Comparison of ENCODE assay signal across 11 cellular contexts in genomic region chr13:28531956-28532225, GRCh38. TPM values are rescaled to one million over a fixed set of nuclear protein-coding genes. Genes with fewer than 3 reads are reported as not detected.
DNase-seq lines count a peak whose midpoint lies in the region; ATAC-seq, FAIRE-seq and TF ChIP-seq lines count a peak whose summit lies in the region.
"Had no signal": no experiment of that assay in that cellular context is flagged by ENCODE, and none has a peak within 500 bp of the region (broad histone marks: within the 10 kb centered on the region; RNA-seq: fewer than 3 reads in every experiment).

No MANE protein-coding gene starts in this region.

- no peaks in the 10 kb centered on the region for H3K9me2 ChIP-seq in neural cell (ENCODE audit: insufficient read depth, low read length)

- H3K4me2 ChIP-seq in HepG2 (ENCODE audit: low read depth, low read length) = peak overlapping the region; percentile 23; the same call in 1 of the 2 replicates
- H3K4me2 ChIP-seq in neural cell (ENCODE audit: low read length) = no peak overlapping the region

- no TSS peak for BruUV-seq in HepG2 (replicated peaks; lab: Mats Ljungman, UMichigan)

- H3K27ac ChIP-seq in HepG2 (ENCODE audit: extremely low read length, insufficient read depth, low read length) = no peak overlapping the region
- H3K27ac ChIP-seq in right lobe of liver = peak overlapping the region in 1 of 3 donors; percentile 56
- peak overlapping the region; percentile 31 to 73 (median 50) for H3K27ac ChIP-seq in esophagus muscularis mucosa (replicated peaks in 1 of 4)
- no peak overlapping the region for H3K27ac ChIP-seq in neural cell (ENCODE audit: low read length)
- H3K27ac ChIP-seq: C4-2B had no signal

- no peaks in the 10 kb centered on the region for H3K27me3 Mint-ChIP-seq in osteocyte (ENCODE audit: unreplicated experiment)

- H3K79me2 ChIP-seq in HepG2 (ENCODE audit: insufficient read depth, low read length) = no peaks in the 10 kb centered on the region
- no peaks in the 10 kb centered on the region for H3K79me2 ChIP-seq in neural cell (replicated peaks; ENCODE audit: insufficient read depth, low read length)

- no peak overlapping the region for H3K9ac ChIP-seq in HepG2 (ENCODE audit: insufficient read depth, low read depth, low read length)
- no peak overlapping the region for H3K9ac ChIP-seq in neural cell (ENCODE audit: low read length)

- no peak overlapping the region for H3K27ac Mint-ChIP-seq in osteocyte (ENCODE audit: unreplicated experiment)

- TF ChIP-seq RAD21 in HepG2 (CRISPR knock-in tag; IDR thresholded peaks at IDR 0.05) (no peak), neural cell (conservative IDR thresholded peaks at IDR 0.05) (no peak)

- FAIRE-seq in HepG2 (lab: Jason Lieb, UNC) = no peak

- TF ChIP-seq EP300 in HepG2 (IDR thresholded peaks at IDR 0.05; ENCODE audit: low read depth in 2 of 2, low read length in 2 of 2) (no peak), HepG2 (CRISPR knock-in tag; IDR thresholded peaks at IDR 0.05; ENCODE audit: borderline replicate concordance) (no peak), esophagus muscularis mucosa (IDR thresholded peaks at IDR 0.05) (no peak), neural cell (conservative IDR thresholded peaks at IDR 0.05; ENCODE audit: poor library complexity, severe bottlenecking) (no peak)

- H3K4me3 ChIP-seq in HepG2 (replicated peaks in 1 of 3; ENCODE audit: insufficient read depth in 1 of 3, low read depth in 2 of 3, low read length in 3 of 3) (no peak overlapping the region), right lobe of liver (no peak overlapping the region), esophagus muscularis mucosa (peak overlapping the region; percentile 49 to 60 (median 52)), neural cell (ENCODE audit: low read length) (peak overlapping the region; percentile 61)

- H3K9me3 ChIP-seq in HepG2 (ENCODE audit: low read length) (no peaks in the 10 kb centered on the region), right lobe of liver (no peaks in the 10 kb centered on the region), esophagus muscularis mucosa (no peaks in the 10 kb centered on the region), neural cell (ENCODE audit: low read length) (no peaks in the 10 kb centered on the region)

- peaks cover 4 to 50% of the 10 kb centered on the region in 2 experiments for H3K27me3 ChIP-seq in HepG2 (ENCODE audit: control insufficient read depth in 1 of 2, insufficient read depth in 2 of 2, low read length in 2 of 2)
- peaks cover 0 to 4% of the 10 kb centered on the region in 2 donors for H3K27me3 ChIP-seq in right lobe of liver
- peaks cover 0 to 81% (median 5%) of the 10 kb centered on the region in 4 donors for H3K27me3 ChIP-seq in esophagus muscularis mucosa
- H3K27me3 ChIP-seq in neural cell (ENCODE audit: insufficient read depth, low read depth, low read length) = peaks cover 58% of the 10 kb centered on the region

- no peak for TF ChIP-seq CTCF in HepG2 (CRISPR knock-in tag; IDR thresholded peaks at IDR 0.05)
- TF ChIP-seq CTCF in right lobe of liver (IDR thresholded peaks at IDR 0.05) = no peak
- no peak for TF ChIP-seq CTCF in esophagus muscularis mucosa (IDR thresholded peaks at IDR 0.05)
- no peak for TF ChIP-seq CTCF in neural cell (IDR thresholded peaks at IDR 0.05; ENCODE audit: poor library complexity, severe bottlenecking)
- TF ChIP-seq CTCF in osteocyte (IDR thresholded peaks at IDR 0.05) = no peak

- no peaks in the 10 kb centered on the region for H3K9me3 Mint-ChIP-seq in osteocyte (ENCODE audit: unreplicated experiment)

- in situ Hi-C loops in HepG2 (cut with HindIII; ENCODE audit: extremely low pct_ligation_motif_present, low pct_unique_long_range_greater_than_20kb) = no loop called here

- H4K20me1 ChIP-seq in HepG2 (ENCODE audit: insufficient read depth, low read length) = no peaks in the 10 kb centered on the region
- H4K20me1 ChIP-seq in neural cell (ENCODE audit: insufficient read depth) = no peaks in the 10 kb centered on the region

- CTCF ChIA-PET in HepG2 (lab: Yijun Ruan, JAX; ENCODE audit: low intra/inter-chr PET ratio, low total read pairs) = no interaction called here

- H3K36me3 Mint-ChIP-seq in osteocyte (ENCODE audit: unreplicated experiment) = no peaks in the 10 kb centered on the region

- TF ChIP-seq POLR2A in HepG2 (IDR thresholded peaks at IDR 0.05; ENCODE audit: insufficient read depth in 1 of 2, low read depth in 2 of 2, low read length in 2 of 2) = no peak
- no peak for TF ChIP-seq POLR2A in right lobe of liver (IDR thresholded peaks at IDR 0.05)
- no peak for TF ChIP-seq POLR2A in esophagus muscularis mucosa (IDR thresholded peaks at IDR 0.05; ENCODE audit: low read depth)

- DNase-seq in HepG2 (ENCODE audit: low spot score) (no peak), right lobe of liver (no peak), esophagus muscularis mucosa (ENCODE audit: extremely low spot score) (no peak), HT-29 (ENCODE audit: low spot score) (no peak), osteocyte (ENCODE audit: extremely low spot score, unreplicated experiment) (no peak), kidney tubule cell (ENCODE audit: low spot score) (no peak)
- DNase-seq: activated naive CD4-positive, alpha-beta T cell; effector memory CD4-positive, alpha-beta T cell had no signal

- no peak overlapping the region for H3K4me3 Mint-ChIP-seq in osteocyte (ENCODE audit: unreplicated experiment)

- H3F3A ChIP-seq in neural cell (ENCODE audit: insufficient read depth, low read length, poor library complexity, severe bottlenecking) = no peaks in the 10 kb centered on the region

- peaks cover 14% of the 10 kb centered on the region for H3K4me1 ChIP-seq in HepG2 (ENCODE audit: insufficient read depth, low read length)
- H3K4me1 ChIP-seq in right lobe of liver = peaks cover 0 to 4% (median 0%) of the 10 kb centered on the region in 4 donors
- peaks cover 7 to 29% (median 27%) of the 10 kb centered on the region in 4 donors for H3K4me1 ChIP-seq in esophagus muscularis mucosa

- peaks cover 12% of the 10 kb centered on the region for H3K4me1 Mint-ChIP-seq in osteocyte (ENCODE audit: unreplicated experiment)

- ATAC-seq in HepG2 (no peak), right lobe of liver (no peak), GM21423 (IDR thresholded peaks at IDR 0.05; ENCODE audit: unreplicated experiment) (no peak)

- no peak overlapping the region for H2AFZ ChIP-seq in HepG2 (ENCODE audit: low read length)
- no peak overlapping the region for H2AFZ ChIP-seq in neural cell (ENCODE audit: low read depth, low read length)

- H3K36me3 ChIP-seq in HepG2 (replicated peaks in 1 of 2; ENCODE audit: control insufficient read depth in 1 of 2, insufficient read depth in 2 of 2, low read length in 2 of 2) (no peaks in the 10 kb centered on the region), right lobe of liver (no peaks in the 10 kb centered on the region), esophagus muscularis mucosa (no peaks in the 10 kb centered on the region), neural cell (ENCODE audit: insufficient read depth, low read length) (no peaks in the 10 kb centered on the region)

- WGBS in HepG2 (ENCODE audit: low lambda C conversion rate) = 39% methylated on average over 6 of the region's 6 CpGs
- WGBS in right lobe of liver (ENCODE audit: insufficient coverage, low coverage, low lambda C conversion rate, missing lambda C conversion rate) = 4% methylated on average over 5 of the region's 6 CpGs
- WGBS in esophagus muscularis mucosa = 13% methylated on average over 6 of the region's 6 CpGs

- POLR2A ChIA-PET in HepG2 (lab: Yijun Ruan, JAX) = no interaction called here

- intact Hi-C loops in HepG2 (cut with micrococcal nuclease; ENCODE audit: unreplicated experiment) (no loop called here), right lobe of liver (cut with DNase I) (no loop called here), esophagus muscularis mucosa (cut with DNase I) (no loop called here)

TF ChIP-seq in neural cell, 6 proteins besides CTCF, POLR2A, EP300 and RAD21 (continues in another document):
- no peak for TF ChIP-seq POLR2AphosphoS5 (IDR thresholded peaks at IDR 0.05)
- no peak for TF ChIP-seq EZH2 (IDR thresholded peaks at IDR 0.05; ENCODE audit: borderline replicate concordance, insufficient read depth, low read length, poor library complexity, severe bottlenecking)
- TF ChIP-seq TAF1 (IDR thresholded peaks at IDR 0.05; ENCODE audit: low read depth) = no peak

RNA-seq across cellular contexts. Expression of gene FLT1, which starts 37.0 kb away (rescaled TPM):
- total RNA-seq in HepG2 (2016; rRNA removed; fragmentation: Illumina TruSeq; extraction: Trizol) (0.02 TPM in 1 of 2 replicates, not detected in the other), right lobe of liver (10 to 100 TPM; 10.6 to 66.4 (median 20.5) TPM), esophagus muscularis mucosa (10 to 100 TPM; 12.5 to 46.2 (median 31.3) TPM), osteocyte (3.4 and 3.8 TPM in 2 replicates)
- not detected in 2 replicates for total RNA-seq in HepG2 (2016; cell fraction: cytosol; rRNA removed; fragmentation: Illumina TruSeq; extraction: Trizol; ENCODE audit: low read depth)
- not detected in 2 replicates for total RNA-seq in HepG2 (2016; cell fraction: insoluble cytoplasmic fraction; rRNA removed; fragmentation: Illumina TruSeq; extraction: Trizol)
- not detected in 2 replicates for total RNA-seq in HepG2 (2016; cell fraction: membrane; rRNA removed; fragmentation: Illumina TruSeq; extraction: Trizol)
- not detected in 2 replicates for total RNA-seq in HepG2 (2016; cell fraction: nucleus; rRNA removed; fragmentation: Illumina TruSeq; extraction: Trizol)
- polyA plus RNA-seq in HepG2 (2011; rRNA removed) (not detected in 2 replicates), neural cell (not detected in 2 replicates)
- 0.03 TPM in 1 of 2 replicates, not detected in the other for polyA plus RNA-seq in HepG2 (2011; cell fraction: cytosol; rRNA removed)
- not detected in 2 replicates for polyA plus RNA-seq in HepG2 (2011; cell fraction: nucleus; rRNA removed)
- polyA plus RNA-seq in HepG2 (2012) = not detected in 2 replicates
- not detected in 2 replicates for polyA plus RNA-seq in HepG2 (2016; cell fraction: cytosol; fragmentation: Illumina TruSeq; extraction: Trizol; ENCODE audit: low read depth)
- polyA plus RNA-seq in HepG2 (2016; cell fraction: insoluble cytoplasmic fraction; fragmentation: Illumina TruSeq; extraction: Trizol; ENCODE audit: low read depth) = not detected in 2 replicates
- not detected in 2 replicates for polyA plus RNA-seq in HepG2 (2016; cell fraction: membrane; fragmentation: Illumina TruSeq; extraction: Trizol; ENCODE audit: low read depth)
- not detected in 2 replicates for polyA plus RNA-seq in HepG2 (2016; cell fraction: nucleus; fragmentation: Illumina TruSeq; extraction: Trizol; ENCODE audit: insufficient read depth, low read depth)
- not detected in 2 replicates for polyA minus RNA-seq in HepG2 (2011; rRNA and poly(A)+ RNA removed; ENCODE audit: low replicate concordance)
- not detected in 2 replicates for polyA minus RNA-seq in HepG2 (2011; cell fraction: cytosol; rRNA and poly(A)+ RNA removed)
- polyA minus RNA-seq in HepG2 (2011; cell fraction: nucleus; rRNA and poly(A)+ RNA removed) = not detected in 2 replicates
- not detected in 2 replicates for polyA minus RNA-seq in neural cell
- not detected in 2 replicates for total RNA-seq in HT-29 (2014; rRNA removed; shearing (Covaris generic))

Comparison
In these comparisons a context has a peak if more than half of its experiments do, and no peak if none do; other contexts are left out.
1. H3K27ac ChIP-seq: peak in esophagus muscularis mucosa (4 of 4); none in HepG2 (single experiment) and neural cell (single experiment).
2. H3K4me3 ChIP-seq: peak in esophagus muscularis mucosa (4 of 4) and neural cell (single experiment); none in HepG2 (0 of 3) and right lobe of liver (0 of 3).